ENCODE assay signal across 21 cellular contexts in genomic region chr21:26513212-26513611, GRCh38. TPM values are rescaled to one million over a fixed set of nuclear protein-coding genes. Genes with fewer than 3 reads are reported as not detected.
DNase-seq lines count a peak whose midpoint lies in the region; ATAC-seq and TF ChIP-seq lines count a peak whose summit lies in the region.
"Had no signal": no experiment of that assay in that cellular context is flagged by ENCODE, and none has a peak within 500 bp of the region (broad histone marks: within the 10 kb centered on the region; RNA-seq: fewer than 3 reads in every experiment).

No MANE protein-coding gene starts in this region.

- no peak overlapping the region for H3K4me3 ChIP-seq in SJCRH30
- H3K4me3 ChIP-seq: body of pancreas, GM12878, mucosa of descending colon, right lobe of liver had no signal

- H3K36me3 ChIP-seq in SJCRH30 = 0 out of 2 replicates have a peak, but pooled peaks cover 7% of the 10 kb centered on the region
- H3K36me3 ChIP-seq: right lobe of liver had no signal

- no peak overlapping the region for H3K27ac Mint-ChIP-seq in MCF 10A (ENCODE audit: low read depth, unreplicated experiment)
- H3K27ac Mint-ChIP-seq: CD4-positive, alpha-beta memory T cell; IgD-negative memory B cell had no signal

- intact Hi-C loops in MCF 10A (cut with micrococcal nuclease) = no loop called here

- no peaks in the 10 kb centered on the region for H3K27me3 ChIP-seq in foreskin keratinocyte
- H3K27me3 ChIP-seq in SJCRH30 = no peaks in the 10 kb centered on the region
- H3K27me3 ChIP-seq: body of pancreas, right lobe of liver had no signal

- TF ChIP-seq CTCF in MCF 10A (IDR thresholded peaks at IDR 0.05; ENCODE audit: unreplicated experiment) (no peak), foreskin keratinocyte (conservative IDR thresholded peaks at IDR 0.05) (no peak)

- ATAC-seq in foreskin keratinocyte (peak; percentile 44), HG03442 (IDR thresholded peaks at IDR 0.05; ENCODE audit: unreplicated experiment) (no peak)
- ATAC-seq: body of pancreas, GM12878, mucosa of descending colon, right lobe of liver had no signal

- H3K27me3 Mint-ChIP-seq in MCF 10A (ENCODE audit: insufficient read depth, unreplicated experiment) = no peaks in the 10 kb centered on the region
- H3K27me3 Mint-ChIP-seq: IgD-negative memory B cell had no signal

- no peaks in the 10 kb centered on the region for H3K4me1 ChIP-seq in foreskin keratinocyte
- no peaks in the 10 kb centered on the region for H3K4me1 ChIP-seq in SJCRH30
- H3K4me1 ChIP-seq: body of pancreas, right lobe of liver had no signal

- H3K4me1 Mint-ChIP-seq in MCF 10A (ENCODE audit: insufficient read depth, unreplicated experiment) = peaks cover 20% of the 10 kb centered on the region
- H3K4me1 Mint-ChIP-seq: CD4-positive, alpha-beta memory T cell; IgD-negative memory B cell had no signal

- CTCF ChIA-PET in MCF 10A (lab: Yijun Ruan, JAX) = no interaction called here

- POLR2A ChIA-PET in MCF 10A (lab: Yijun Ruan, JAX) = interaction anchor here (0.6 kb wide), 1 partner anchor 27 kb away, joined by 3 read pairs; no protein-coding TSS in a partner anchor

- H3K9me3 ChIP-seq in SJCRH30 (replicated peaks) = no peaks in the 10 kb centered on the region
- H3K9me3 ChIP-seq: body of pancreas, mucosa of descending colon, right lobe of liver had no signal

- no peaks in the 10 kb centered on the region for H3K36me3 Mint-ChIP-seq in MCF 10A (ENCODE audit: insufficient read depth, unreplicated experiment)
- H3K36me3 Mint-ChIP-seq: CD4-positive, alpha-beta memory T cell; IgD-negative memory B cell had no signal

- H3K27ac ChIP-seq in foreskin keratinocyte (no peak overlapping the region), SJCRH30 (no peak overlapping the region)
- H3K27ac ChIP-seq: 22Rv1, body of pancreas, right lobe of liver had no signal

- DNase-seq in A172 (ENCODE audit: low spot score) (peak; percentile 32), M059J (ENCODE audit: low read depth) (peak; percentile 42), MCF 10A (ENCODE audit: unreplicated experiment) (peak; percentile 80), foreskin keratinocyte (peak; percentile 26 to 52), NCI-H2081 treated with DMSO at 0.1 percent for 48 hours (lab: John Stamatoyannopoulos, UW) (no peak), SJCRH30 (no peak)
- DNase-seq in stimulated activated CD4-positive, alpha-beta T cell treated with anti-CD3 and anti-CD28 coated beads, Interleukin-15, amount 100 ng/mL, for 24 hours = no peak
- DNase-seq: body of pancreas; CD4-positive, alpha-beta memory T cell; head of caudate nucleus; kidney glomerular epithelial cell; mucosa of descending colon; NCI-H1048; NCI-H82; occipital lobe; right lobe of liver; RPMI8226 had no signal

- no TSS peak for BruUV-seq in MCF 10A (replicated peaks; lab: Mats Ljungman, UMichigan)

- H3K4me3 Mint-ChIP-seq in MCF 10A (ENCODE audit: unreplicated experiment) = no peak overlapping the region
- H3K4me3 Mint-ChIP-seq: CD4-positive, alpha-beta memory T cell; IgD-negative memory B cell had no signal

- H3K9me3 Mint-ChIP-seq in MCF 10A (ENCODE audit: unreplicated experiment) = no peaks in the 10 kb centered on the region

RNA-seq across cellular contexts. Expression of gene CYYR1, which starts 59.9 kb away (rescaled TPM):
- total RNA-seq in A172 (2014; rRNA removed; shearing (Covaris generic)) = not detected in 2 replicates
- not detected in 2 replicates for total RNA-seq in M059J (2014; rRNA removed; shearing (Covaris generic))
- total RNA-seq in MCF 10A (2022) (not detected in 2 replicates), foreskin keratinocyte (3.5 and 6.1 TPM in 2 replicates)
- 1.7 and 3.4 TPM in 2 replicates for polyA plus RNA-seq in foreskin keratinocyte
- total RNA-seq in SJCRH30 (2014; rRNA removed; shearing (Covaris generic)) = 48.5 and 49.2 TPM in 2 replicates
- total RNA-seq: CD4-positive, alpha-beta memory T cell had no signal
- polyA plus RNA-seq: CD4-positive, alpha-beta memory T cell; IgD-negative memory B cell had no signal

Comparison
In these comparisons a context has a peak if more than half of its experiments do, and no peak if none do; other contexts are left out.
1. DNase-seq: peak in A172 (single experiment), M059J (single experiment), MCF 10A (single experiment) and foreskin keratinocyte (2 of 2); none in stimulated activated CD4-positive, alpha-beta T cell treated with anti-CD3 and anti-CD28 coated beads, Interleukin-15, amount 100 ng/mL, for 24 hours (single experiment), NCI-H2081 treated with DMSO at 0.1 percent for 48 hours (single experiment) and SJCRH30 (0 of 2).